9 cellular contexts compared by ENCODE assay signal in genomic region chr20:34300809-34301586, GRCh38. TPM values are rescaled to one million over a fixed set of nuclear protein-coding genes. Genes with fewer than 3 reads are reported as not detected.
A peak's percentile ranks its signal among the peaks of the same experiment; 100 is the strongest.
DNase-seq lines count a peak whose midpoint lies in the region; ATAC-seq and TF ChIP-seq lines count a peak whose summit lies in the region.
"Had no signal": no experiment of that assay in that cellular context is flagged by ENCODE, and none has a peak within 500 bp of the region (broad histone marks: within the 10 kb centered on the region; RNA-seq: fewer than 3 reads in every experiment).

No MANE protein-coding gene starts in this region.

- H3K4me1 ChIP-seq in liver (ENCODE audit: control insufficient read depth in 4 of 4, insufficient read depth in 4 of 4, low read length in 3 of 4): peaks cover 15 to 49% (median 39%) of the 10 kb centered on the region in 4 donors

- no peaks in the 10 kb centered on the region for H3K27me3 ChIP-seq in liver (ENCODE audit: control insufficient read depth in 4 of 4, insufficient read depth in 4 of 4, low read length in 3 of 4)

- WGBS in liver: 36% methylated on average over 7 of the region's 7 CpGs

- H3K9me3 ChIP-seq in liver (ENCODE audit: control insufficient read depth in 4 of 4, low read length in 3 of 4): no peaks in the 10 kb centered on the region

- intact Hi-C loops in activated CD8-positive, alpha-beta T cell treated with anti-CD3 and anti-CD28 coated beads for 36 hours (cut with micrococcal nuclease): loop anchor here (5.0 kb wide), 1 partner anchor 216 kb away; the partner anchor contains the start of gene DYNLRB1

- no peaks in the 10 kb centered on the region for H3K9me3 Mint-ChIP-seq in activated CD8-positive, alpha-beta T cell treated with anti-CD3 and anti-CD28 coated beads for 36 hours
- H3K9me3 Mint-ChIP-seq: brain had no signal

- ATAC-seq in activated CD8-positive, alpha-beta T cell treated with anti-CD3 and anti-CD28 coated beads for 36 hours: no peak
- ATAC-seq in HG03135 (IDR thresholded peaks at IDR 0.05; ENCODE audit: unreplicated experiment): no peak

- TF ChIP-seq CTCF in activated CD8-positive, alpha-beta T cell treated with anti-CD3 and anti-CD28 coated beads for 36 hours (IDR thresholded peaks at IDR 0.05): no peak
- no peak for TF ChIP-seq CTCF in liver (IDR thresholded peaks at IDR 0.05; ENCODE audit: low read depth, low read length, missing input control)

- no peaks in the 10 kb centered on the region for H3K27me3 Mint-ChIP-seq in activated CD8-positive, alpha-beta T cell treated with anti-CD3 and anti-CD28 coated beads for 36 hours
- H3K27me3 Mint-ChIP-seq: brain had no signal

- H3K4me3 Mint-ChIP-seq in activated CD8-positive, alpha-beta T cell treated with anti-CD3 and anti-CD28 coated beads for 36 hours: peak overlapping the region; percentile 86
- H3K4me3 Mint-ChIP-seq: brain had no signal

- H3K36me3 ChIP-seq in liver (ENCODE audit: control insufficient read depth in 4 of 4, insufficient read depth in 3 of 4, low read depth in 1 of 4, low read length in 3 of 4): no peaks in the 10 kb centered on the region

- H3K4me3 ChIP-seq in liver (ENCODE audit: low read depth in 1 of 3, low read length in 3 of 3): peak overlapping the region in 2 of 3 donors; percentile 1 to 27

- DNase-seq in D341Med (ENCODE audit: low spot score) (peak; percentile 64), HuH-7 (ENCODE audit: low spot score) (peak; percentile 72), SHP77 (lab: John Stamatoyannopoulos, UW) (no peak), NCI-H748 (lab: John Stamatoyannopoulos, UW; ENCODE audit: unreplicated experiment) (no peak), NCI-H446 treated with DMSO at 0.1 percent for 48 hours (lab: John Stamatoyannopoulos, UW) (no peak)
- DNase-seq in activated CD8-positive, alpha-beta T cell treated with anti-CD3 and anti-CD28 coated beads for 36 hours: no peak

- peaks cover 19% of the 10 kb centered on the region for H3K36me3 Mint-ChIP-seq in activated CD8-positive, alpha-beta T cell treated with anti-CD3 and anti-CD28 coated beads for 36 hours (ENCODE audit: low read depth)

- H3K9ac ChIP-seq in liver (ENCODE audit: low read depth in 1 of 2, low read length in 2 of 2): peak overlapping the region in 1 of 2 donors; percentile 18

- POLR2A ChIA-PET in activated CD8-positive, alpha-beta T cell treated with anti-CD3 and anti-CD28 coated beads for 36 hours (lab: Charles Lee): interaction anchor here (0.8 to 1.3 kb wide), 3 partner anchors 8 to 216 kb away, joined by 3 read pairs; no protein-coding TSS in a partner anchor

- H3K27ac Mint-ChIP-seq in activated CD8-positive, alpha-beta T cell treated with anti-CD3 and anti-CD28 coated beads for 36 hours: peak overlapping the region; percentile 22

- TF ChIP-seq RAD21 in liver (IDR thresholded peaks at IDR 0.05): no peak

- CTCF ChIA-PET in activated CD8-positive, alpha-beta T cell treated with anti-CD3 and anti-CD28 coated beads for 36 hours (lab: Charles Lee): interaction anchor here (0.6 to 3.6 kb wide), 5 partner anchors 11 to 237 kb away, joined by 3 to 40 read pairs (median 4); partner anchors contain the start of gene DYNLRB1

- H3K27ac ChIP-seq in liver (ENCODE audit: low read depth in 1 of 2, low read length in 2 of 2): peak overlapping the region in 1 of 2 donors; percentile 46

- H3K4me1 Mint-ChIP-seq in activated CD8-positive, alpha-beta T cell treated with anti-CD3 and anti-CD28 coated beads for 36 hours (ENCODE audit: low read depth): peaks cover 23% of the 10 kb centered on the region
- H3K4me1 Mint-ChIP-seq: brain had no signal

TF ChIP-seq in liver, 16 proteins besides CTCF, POLR2A, EP300 and RAD21:
- TF ChIP-seq RXRA (IDR thresholded peaks at IDR 0.05) (peak; percentile 46), JUND (IDR thresholded peaks at IDR 0.05) (no peak), HNF4G (IDR thresholded peaks at IDR 0.05) (no peak), GABPA (IDR thresholded peaks at IDR 0.05 in 1 of 2, conservative IDR thresholded peaks at IDR 0.05 in 1 of 2) (no peak), HNF4A (conservative IDR thresholded peaks at IDR 0.05) (peak in 1 of 2 donors; percentile 11), SP1 (IDR thresholded peaks at IDR 0.05) (peak; percentile 23), TAF1 (conservative IDR thresholded peaks at IDR 0.05) (no peak), FOXA2 (IDR thresholded peaks at IDR 0.05) (no peak)

RNA-seq across cellular contexts. Expression of gene AHCY, which starts 2.2 kb away (rescaled TPM):
- 100 to 1,000 TPM; 256 to 258 TPM for total RNA-seq in activated CD8-positive, alpha-beta T cell treated with anti-CD3 and anti-CD28 coated beads for 36 hours
- 100 to 1,000 TPM; 105 to 122 TPM for total RNA-seq in liver
- 100 to 1,000 TPM in 1 of 2 donors, 10 to 100 TPM in 1; 56.0 to 138 TPM for polyA plus RNA-seq in liver

RNA-seq across cellular contexts. Expression of gene ASIP, which starts 59.8 kb away (rescaled TPM):
- not detected for total RNA-seq in activated CD8-positive, alpha-beta T cell treated with anti-CD3 and anti-CD28 coated beads for 36 hours
- total RNA-seq in liver: not detected
- under 1 TPM; 0.39 to 0.62 TPM for polyA plus RNA-seq in liver

Comparison
In these comparisons a context has a peak if more than half of its experiments do, and no peak if none do; other contexts are left out.
1. DNase-seq: peak in D341Med (single experiment) and HuH-7 (single experiment); none in activated CD8-positive, alpha-beta T cell treated with anti-CD3 and anti-CD28 coated beads for 36 hours (single experiment), SHP77 (0 of 2), NCI-H748 (single experiment) and NCI-H446 treated with DMSO at 0.1 percent for 48 hours (single experiment).